1 cellular context compared by ENCODE assay signal in the genomic region with DNA sequence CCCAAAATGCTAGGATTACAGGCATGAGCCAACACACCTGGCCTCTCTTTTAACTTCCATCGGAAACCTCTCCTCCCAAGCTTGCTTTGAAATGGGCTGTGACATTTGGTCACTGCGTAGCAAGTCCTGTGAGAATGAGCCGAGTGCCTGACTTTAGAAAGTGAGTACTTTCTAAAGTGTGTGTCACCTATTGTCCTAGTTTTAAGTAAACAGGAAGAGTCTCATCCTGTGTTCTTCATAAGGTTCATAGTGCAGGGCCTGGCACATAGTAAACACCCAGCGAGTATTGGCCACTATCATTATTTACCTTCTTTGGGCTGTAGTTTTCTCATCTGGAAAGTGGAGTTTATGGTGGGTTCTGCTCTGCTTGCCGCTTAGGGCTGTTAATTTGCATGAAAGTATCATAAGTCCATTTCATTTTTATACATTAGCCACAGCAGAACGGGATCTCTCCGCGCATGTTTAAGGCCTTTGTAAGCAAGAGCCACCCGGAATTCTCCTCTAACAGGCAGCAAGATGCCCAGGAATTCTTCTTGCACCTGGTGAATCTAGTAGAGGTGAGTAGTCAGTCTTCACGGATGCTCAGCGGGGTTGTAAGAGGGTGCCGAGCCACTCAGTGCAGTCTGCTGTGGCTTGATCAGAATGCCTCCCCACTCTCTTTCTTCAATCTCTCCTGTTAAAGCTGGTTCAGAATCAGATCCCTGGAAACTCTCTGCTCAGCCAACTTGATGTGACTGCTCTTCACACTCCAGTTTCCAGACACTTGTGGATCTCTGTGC.
TF ChIP-seq lines count a peak whose summit lies in the region.

No MANE protein-coding gene starts in this region.

TF ChIP-seq in HepG2, 621 proteins besides CTCF, POLR2A, EP300 and RAD21 (continued from another document and continues in another):
- TF ChIP-seq, protein P1, sequence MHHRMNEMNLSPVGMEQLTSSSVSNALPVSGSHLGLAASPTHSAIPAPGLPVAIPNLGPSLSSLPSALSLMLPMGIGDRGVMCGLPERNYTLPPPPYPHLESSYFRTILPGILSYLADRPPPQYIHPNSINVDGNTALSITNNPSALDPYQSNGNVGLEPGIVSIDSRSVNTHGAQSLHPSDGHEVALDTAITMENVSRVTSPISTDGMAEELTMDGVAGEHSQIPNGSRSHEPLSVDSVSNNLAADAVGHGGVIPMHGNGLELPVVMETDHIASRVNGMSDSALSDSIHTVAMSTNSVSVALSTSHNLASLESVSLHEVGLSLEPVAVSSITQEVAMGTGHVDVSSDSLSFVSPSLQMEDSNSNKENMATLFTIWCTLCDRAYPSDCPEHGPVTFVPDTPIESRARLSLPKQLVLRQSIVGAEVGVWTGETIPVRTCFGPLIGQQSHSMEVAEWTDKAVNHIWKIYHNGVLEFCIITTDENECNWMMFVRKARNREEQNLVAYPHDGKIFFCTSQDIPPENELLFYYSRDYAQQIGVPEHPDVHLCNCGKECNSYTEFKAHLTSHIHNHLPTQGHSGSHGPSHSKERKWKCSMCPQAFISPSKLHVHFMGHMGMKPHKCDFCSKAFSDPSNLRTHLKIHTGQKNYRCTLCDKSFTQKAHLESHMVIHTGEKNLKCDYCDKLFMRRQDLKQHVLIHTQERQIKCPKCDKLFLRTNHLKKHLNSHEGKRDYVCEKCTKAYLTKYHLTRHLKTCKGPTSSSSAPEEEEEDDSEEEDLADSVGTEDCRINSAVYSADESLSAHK (CRISPR knock-in tag; IDR thresholded peaks at IDR 0.05; ENCODE audit: borderline replicate concordance), result no peak
- TF ChIP-seq NCOA5 (CRISPR knock-in tag; IDR thresholded peaks at IDR 0.05) (no peak), JUN (CRISPR knock-in tag; IDR thresholded peaks at IDR 0.05) (peak; percentile 86), BRD4 (CRISPR knock-in tag; IDR thresholded peaks at IDR 0.05) (0 out of 2 replicates have a peak, but pooled peaks have one; percentile 45), ZNF12 (CRISPR knock-in tag; IDR thresholded peaks at IDR 0.05) (0 out of 2 replicates have a peak, but pooled peaks have one; percentile 40), NFIC (IDR thresholded peaks at IDR 0.05; ENCODE audit: low read length) (peak; percentile 70; the same call in 1 of the 2 replicates), ERF (CRISPR knock-in tag; IDR thresholded peaks at IDR 0.05) (peak; percentile 77), TBX2 (CRISPR knock-in tag; IDR thresholded peaks at IDR 0.05; ENCODE audit: borderline replicate concordance) (peak; percentile 93), ZNF775 (CRISPR knock-in tag; IDR thresholded peaks at IDR 0.05; ENCODE audit: borderline replicate concordance) (no peak), KDM1A (CRISPR knock-in tag; IDR thresholded peaks at IDR 0.05) (no peak), ZNF263 (CRISPR knock-in tag; IDR thresholded peaks at IDR 0.05) (no peak), ZNF34 (CRISPR knock-in tag; IDR thresholded peaks at IDR 0.05; ENCODE audit: borderline replicate concordance) (no peak), ZNF75D (CRISPR knock-in tag; IDR thresholded peaks at IDR 0.05; ENCODE audit: borderline replicate concordance) (no peak), ZNF720 (CRISPR knock-in tag; IDR thresholded peaks at IDR 0.05) (no peak), U2AF2 (IDR thresholded peaks at IDR 0.05; ENCODE audit: low read depth, low read length) (no peak), ZKSCAN5 (CRISPR knock-in tag; IDR thresholded peaks at IDR 0.05) (no peak), PHF5A (CRISPR knock-in tag; IDR thresholded peaks at IDR 0.05; ENCODE audit: low read depth, unreplicated experiment) (peak; percentile 25), FOSL2 (CRISPR knock-in tag; IDR thresholded peaks at IDR 0.05) (peak; percentile 91), NR2C2 (CRISPR knock-in tag; IDR thresholded peaks at IDR 0.05; ENCODE audit: borderline replicate concordance) (0 out of 2 replicates have a peak, but pooled peaks have one; percentile 23), ZNF589 (CRISPR knock-in tag; conservative IDR thresholded peaks at IDR 0.05) (no peak), ZNF776 (CRISPR knock-in tag; IDR thresholded peaks at IDR 0.05) (no peak), ZFX (CRISPR knock-in tag; IDR thresholded peaks at IDR 0.05; ENCODE audit: low read depth) (no peak)
- TF ChIP-seq, protein P2, sequence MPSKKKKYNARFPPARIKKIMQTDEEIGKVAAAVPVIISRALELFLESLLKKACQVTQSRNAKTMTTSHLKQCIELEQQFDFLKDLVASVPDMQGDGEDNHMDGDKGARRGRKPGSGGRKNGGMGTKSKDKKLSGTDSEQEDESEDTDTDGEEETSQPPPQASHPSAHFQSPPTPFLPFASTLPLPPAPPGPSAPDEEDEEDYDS (CRISPR knock-in tag; IDR thresholded peaks at IDR 0.05), result peak; percentile 70
- TF ChIP-seq, protein P3, sequence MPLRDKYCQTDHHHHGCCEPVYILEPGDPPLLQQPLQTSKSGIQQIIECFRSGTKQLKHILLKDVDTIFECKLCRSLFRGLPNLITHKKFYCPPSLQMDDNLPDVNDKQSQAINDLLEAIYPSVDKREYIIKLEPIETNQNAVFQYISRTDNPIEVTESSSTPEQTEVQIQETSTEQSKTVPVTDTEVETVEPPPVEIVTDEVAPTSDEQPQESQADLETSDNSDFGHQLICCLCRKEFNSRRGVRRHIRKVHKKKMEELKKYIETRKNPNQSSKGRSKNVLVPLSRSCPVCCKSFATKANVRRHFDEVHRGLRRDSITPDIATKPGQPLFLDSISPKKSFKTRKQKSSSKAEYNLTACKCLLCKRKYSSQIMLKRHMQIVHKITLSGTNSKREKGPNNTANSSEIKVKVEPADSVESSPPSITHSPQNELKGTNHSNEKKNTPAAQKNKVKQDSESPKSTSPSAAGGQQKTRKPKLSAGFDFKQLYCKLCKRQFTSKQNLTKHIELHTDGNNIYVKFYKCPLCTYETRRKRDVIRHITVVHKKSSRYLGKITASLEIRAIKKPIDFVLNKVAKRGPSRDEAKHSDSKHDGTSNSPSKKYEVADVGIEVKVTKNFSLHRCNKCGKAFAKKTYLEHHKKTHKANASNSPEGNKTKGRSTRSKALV (CRISPR knock-in tag; IDR thresholded peaks at IDR 0.05), result peak; percentile 82; the same call in 1 of the 2 replicates
- TF ChIP-seq, protein P4, sequence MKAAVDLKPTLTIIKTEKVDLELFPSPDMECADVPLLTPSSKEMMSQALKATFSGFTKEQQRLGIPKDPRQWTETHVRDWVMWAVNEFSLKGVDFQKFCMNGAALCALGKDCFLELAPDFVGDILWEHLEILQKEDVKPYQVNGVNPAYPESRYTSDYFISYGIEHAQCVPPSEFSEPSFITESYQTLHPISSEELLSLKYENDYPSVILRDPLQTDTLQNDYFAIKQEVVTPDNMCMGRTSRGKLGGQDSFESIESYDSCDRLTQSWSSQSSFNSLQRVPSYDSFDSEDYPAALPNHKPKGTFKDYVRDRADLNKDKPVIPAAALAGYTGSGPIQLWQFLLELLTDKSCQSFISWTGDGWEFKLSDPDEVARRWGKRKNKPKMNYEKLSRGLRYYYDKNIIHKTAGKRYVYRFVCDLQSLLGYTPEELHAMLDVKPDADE (CRISPR knock-in tag; IDR thresholded peaks at IDR 0.05), result 0 out of 2 replicates have a peak, but pooled peaks have one; percentile 39
- TF ChIP-seq, protein P5, sequence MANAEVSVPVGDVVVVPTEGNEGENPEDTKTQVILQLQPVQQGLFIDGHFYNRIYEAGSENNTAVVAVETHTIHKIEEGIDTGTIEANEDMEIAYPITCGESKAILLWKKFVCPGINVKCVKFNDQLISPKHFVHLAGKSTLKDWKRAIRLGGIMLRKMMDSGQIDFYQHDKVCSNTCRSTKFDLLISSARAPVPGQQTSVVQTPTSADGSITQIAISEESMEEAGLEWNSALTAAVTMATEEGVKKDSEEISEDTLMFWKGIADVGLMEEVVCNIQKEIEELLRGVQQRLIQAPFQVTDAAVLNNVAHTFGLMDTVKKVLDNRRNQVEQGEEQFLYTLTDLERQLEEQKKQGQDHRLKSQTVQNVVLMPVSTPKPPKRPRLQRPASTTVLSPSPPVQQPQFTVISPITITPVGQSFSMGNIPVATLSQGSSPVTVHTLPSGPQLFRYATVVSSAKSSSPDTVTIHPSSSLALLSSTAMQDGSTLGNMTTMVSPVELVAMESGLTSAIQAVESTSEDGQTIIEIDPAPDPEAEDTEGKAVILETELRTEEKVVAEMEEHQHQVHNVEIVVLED (CRISPR knock-in tag; IDR thresholded peaks at IDR 0.05; ENCODE audit: borderline replicate concordance), result no peak
- TF ChIP-seq, protein P6, sequence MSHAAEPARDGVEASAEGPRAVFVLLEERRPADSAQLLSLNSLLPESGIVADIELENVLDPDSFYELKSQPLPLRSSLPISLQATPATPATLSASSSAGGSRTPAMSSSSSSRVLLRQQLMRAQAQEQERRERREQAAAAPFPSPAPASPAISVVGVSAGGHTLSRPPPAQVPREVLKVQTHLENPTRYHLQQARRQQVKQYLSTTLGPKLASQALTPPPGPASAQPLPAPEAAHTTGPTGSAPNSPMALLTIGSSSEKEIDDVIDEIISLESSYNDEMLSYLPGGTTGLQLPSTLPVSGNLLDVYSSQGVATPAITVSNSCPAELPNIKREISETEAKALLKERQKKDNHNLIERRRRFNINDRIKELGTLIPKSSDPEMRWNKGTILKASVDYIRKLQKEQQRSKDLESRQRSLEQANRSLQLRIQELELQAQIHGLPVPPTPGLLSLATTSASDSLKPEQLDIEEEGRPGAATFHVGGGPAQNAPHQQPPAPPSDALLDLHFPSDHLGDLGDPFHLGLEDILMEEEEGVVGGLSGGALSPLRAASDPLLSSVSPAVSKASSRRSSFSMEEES (CRISPR knock-in tag; IDR thresholded peaks at IDR 0.05), result 0 out of 2 replicates have a peak, but pooled peaks have one; percentile 53
- TF ChIP-seq, protein P7, sequence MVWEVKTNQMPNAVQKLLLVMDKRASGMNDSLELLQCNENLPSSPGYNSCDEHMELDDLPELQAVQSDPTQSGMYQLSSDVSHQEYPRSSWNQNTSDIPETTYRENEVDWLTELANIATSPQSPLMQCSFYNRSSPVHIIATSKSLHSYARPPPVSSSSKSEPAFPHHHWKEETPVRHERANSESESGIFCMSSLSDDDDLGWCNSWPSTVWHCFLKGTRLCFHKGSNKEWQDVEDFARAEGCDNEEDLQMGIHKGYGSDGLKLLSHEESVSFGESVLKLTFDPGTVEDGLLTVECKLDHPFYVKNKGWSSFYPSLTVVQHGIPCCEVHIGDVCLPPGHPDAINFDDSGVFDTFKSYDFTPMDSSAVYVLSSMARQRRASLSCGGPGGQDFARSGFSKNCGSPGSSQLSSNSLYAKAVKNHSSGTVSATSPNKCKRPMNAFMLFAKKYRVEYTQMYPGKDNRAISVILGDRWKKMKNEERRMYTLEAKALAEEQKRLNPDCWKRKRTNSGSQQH (CRISPR knock-in tag; IDR thresholded peaks at IDR 0.05; ENCODE audit: low read depth), result no peak
- TF ChIP-seq, protein P8, sequence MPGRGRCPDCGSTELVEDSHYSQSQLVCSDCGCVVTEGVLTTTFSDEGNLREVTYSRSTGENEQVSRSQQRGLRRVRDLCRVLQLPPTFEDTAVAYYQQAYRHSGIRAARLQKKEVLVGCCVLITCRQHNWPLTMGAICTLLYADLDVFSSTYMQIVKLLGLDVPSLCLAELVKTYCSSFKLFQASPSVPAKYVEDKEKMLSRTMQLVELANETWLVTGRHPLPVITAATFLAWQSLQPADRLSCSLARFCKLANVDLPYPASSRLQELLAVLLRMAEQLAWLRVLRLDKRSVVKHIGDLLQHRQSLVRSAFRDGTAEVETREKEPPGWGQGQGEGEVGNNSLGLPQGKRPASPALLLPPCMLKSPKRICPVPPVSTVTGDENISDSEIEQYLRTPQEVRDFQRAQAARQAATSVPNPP (CRISPR knock-in tag; IDR thresholded peaks at IDR 0.05), result no peak
- TF ChIP-seq, protein P9, sequence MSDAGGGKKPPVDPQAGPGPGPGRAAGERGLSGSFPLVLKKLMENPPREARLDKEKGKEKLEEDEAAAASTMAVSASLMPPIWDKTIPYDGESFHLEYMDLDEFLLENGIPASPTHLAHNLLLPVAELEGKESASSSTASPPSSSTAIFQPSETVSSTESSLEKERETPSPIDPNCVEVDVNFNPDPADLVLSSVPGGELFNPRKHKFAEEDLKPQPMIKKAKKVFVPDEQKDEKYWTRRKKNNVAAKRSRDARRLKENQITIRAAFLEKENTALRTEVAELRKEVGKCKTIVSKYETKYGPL (CRISPR knock-in tag; IDR thresholded peaks at IDR 0.05), result 0 out of 2 replicates have a peak, but pooled peaks have one; percentile 46
- TF ChIP-seq, protein P10, sequence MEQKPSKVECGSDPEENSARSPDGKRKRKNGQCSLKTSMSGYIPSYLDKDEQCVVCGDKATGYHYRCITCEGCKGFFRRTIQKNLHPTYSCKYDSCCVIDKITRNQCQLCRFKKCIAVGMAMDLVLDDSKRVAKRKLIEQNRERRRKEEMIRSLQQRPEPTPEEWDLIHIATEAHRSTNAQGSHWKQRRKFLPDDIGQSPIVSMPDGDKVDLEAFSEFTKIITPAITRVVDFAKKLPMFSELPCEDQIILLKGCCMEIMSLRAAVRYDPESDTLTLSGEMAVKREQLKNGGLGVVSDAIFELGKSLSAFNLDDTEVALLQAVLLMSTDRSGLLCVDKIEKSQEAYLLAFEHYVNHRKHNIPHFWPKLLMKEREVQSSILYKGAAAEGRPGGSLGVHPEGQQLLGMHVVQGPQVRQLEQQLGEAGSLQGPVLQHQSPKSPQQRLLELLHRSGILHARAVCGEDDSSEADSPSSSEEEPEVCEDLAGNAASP (CRISPR knock-in tag; IDR thresholded peaks at IDR 0.05; ENCODE audit: borderline replicate concordance), result peak; percentile 44; the same call in 1 of the 2 replicates
- TF ChIP-seq, protein P11, sequence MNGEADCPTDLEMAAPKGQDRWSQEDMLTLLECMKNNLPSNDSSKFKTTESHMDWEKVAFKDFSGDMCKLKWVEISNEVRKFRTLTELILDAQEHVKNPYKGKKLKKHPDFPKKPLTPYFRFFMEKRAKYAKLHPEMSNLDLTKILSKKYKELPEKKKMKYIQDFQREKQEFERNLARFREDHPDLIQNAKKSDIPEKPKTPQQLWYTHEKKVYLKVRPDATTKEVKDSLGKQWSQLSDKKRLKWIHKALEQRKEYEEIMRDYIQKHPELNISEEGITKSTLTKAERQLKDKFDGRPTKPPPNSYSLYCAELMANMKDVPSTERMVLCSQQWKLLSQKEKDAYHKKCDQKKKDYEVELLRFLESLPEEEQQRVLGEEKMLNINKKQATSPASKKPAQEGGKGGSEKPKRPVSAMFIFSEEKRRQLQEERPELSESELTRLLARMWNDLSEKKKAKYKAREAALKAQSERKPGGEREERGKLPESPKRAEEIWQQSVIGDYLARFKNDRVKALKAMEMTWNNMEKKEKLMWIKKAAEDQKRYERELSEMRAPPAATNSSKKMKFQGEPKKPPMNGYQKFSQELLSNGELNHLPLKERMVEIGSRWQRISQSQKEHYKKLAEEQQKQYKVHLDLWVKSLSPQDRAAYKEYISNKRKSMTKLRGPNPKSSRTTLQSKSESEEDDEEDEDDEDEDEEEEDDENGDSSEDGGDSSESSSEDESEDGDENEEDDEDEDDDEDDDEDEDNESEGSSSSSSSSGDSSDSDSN (CRISPR knock-in tag; IDR thresholded peaks at IDR 0.05), result no peak
- TF ChIP-seq, protein P12, sequence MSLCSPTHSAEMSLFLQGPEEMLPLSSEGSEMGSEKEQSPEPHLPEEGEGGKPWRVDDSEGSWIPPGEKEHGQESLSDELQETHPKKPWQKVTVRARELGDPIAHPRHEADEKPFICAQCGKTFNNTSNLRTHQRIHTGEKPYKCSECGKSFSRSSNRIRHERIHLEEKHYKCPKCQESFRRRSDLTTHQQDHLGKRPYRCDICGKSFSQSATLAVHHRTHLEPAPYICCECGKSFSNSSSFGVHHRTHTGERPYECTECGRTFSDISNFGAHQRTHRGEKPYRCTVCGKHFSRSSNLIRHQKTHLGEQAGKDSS (CRISPR knock-in tag; IDR thresholded peaks at IDR 0.05; ENCODE audit: borderline replicate concordance, low read depth), result 0 out of 2 replicates have a peak, but pooled peaks have one; percentile 49
